In the genomic region with DNA sequence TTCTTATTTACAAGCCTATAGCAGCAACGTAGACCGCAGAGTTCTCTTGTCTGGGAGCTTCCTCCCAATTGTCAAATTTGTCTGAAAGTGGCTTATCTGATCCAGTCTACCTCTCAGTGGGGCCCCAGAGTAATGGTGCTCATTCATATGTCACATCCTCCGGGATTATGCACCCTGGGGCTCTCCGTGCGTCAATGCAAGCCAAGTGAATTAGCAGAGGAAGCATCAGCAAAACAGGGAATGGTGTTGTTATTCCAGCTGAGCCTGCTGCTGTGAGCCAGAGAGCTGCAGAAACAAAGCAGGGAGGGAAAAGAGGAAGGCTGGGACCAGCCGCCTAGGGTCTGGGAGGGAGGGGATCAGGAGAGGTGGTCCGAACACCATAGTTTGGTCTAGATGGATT, we compare ENCODE assay signal across 29 cellular contexts.
DNase-seq lines count a peak whose midpoint lies in the region; ATAC-seq and TF ChIP-seq lines count a peak whose summit lies in the region.
"Had no signal": no experiment of that assay in that cellular context is flagged by ENCODE, and none has a peak within 500 bp of the region (broad histone marks: within the 10 kb centered on the region; RNA-seq: fewer than 3 reads in every experiment).

No MANE protein-coding gene starts in this region.

- WGBS in endodermal cell (ENCODE audit: insufficient coverage in 1 of 2, insufficient read length in 1 of 2), 2 experiments: 44 to 61% methylated on average over 6 to 7 of the region's 7 CpGs
- WGBS in esophagus squamous epithelium, 2 donors: 51 to 65% methylated on average over 7 of the region's 7 CpGs
- 48 to 54% methylated on average over 7 of the region's 7 CpGs for WGBS in heart right ventricle, 2 donors

- TF ChIP-seq CTCF in endodermal cell (conservative IDR thresholded peaks at IDR 0.05) (no peak), nephron progenitor cell (IDR thresholded peaks at IDR 0.05) (no peak), esophagus squamous epithelium (IDR thresholded peaks at IDR 0.05) (no peak), heart right ventricle (IDR thresholded peaks at IDR 0.05) (no peak)

- H3K4me3 Mint-ChIP-seq in endodermal cell (no peak overlapping the region), nephron progenitor cell (no peak overlapping the region)
- H3K4me3 Mint-ChIP-seq: activated naive CD4-positive, alpha-beta T cell treated with anti-CD3 and anti-CD28 coated beads, Interleukin-2, amount 50 U/mL, for 24 hours; HFFc6; stimulated activated effector memory CD8-positive, alpha-beta T cell treated with anti-CD3 and anti-CD28 coated beads, Interleukin-12 subunit alpha, Interleukin-12 subunit beta, amount 100 ng/mL, for 72 hours had no signal

- no peak overlapping the region for H3K27ac Mint-ChIP-seq in endodermal cell
- H3K27ac Mint-ChIP-seq in nephron progenitor cell: peak overlapping the region; percentile 56
- H3K27ac Mint-ChIP-seq: activated naive CD4-positive, alpha-beta T cell treated with anti-CD3 and anti-CD28 coated beads, Interleukin-2, amount 50 U/mL, for 24 hours; activated T-helper 2 cell treated with anti-CD3 and anti-CD28 coated beads, Interferon-gamma antibody, Interleukin-2, Interleukin-4, amounts not matched to agents 10 μg/mL and 5 μg/mL and 100 μg/mL, durations not matched to agents 14 hours and 24 hours and 36 hours; HFFc6; stimulated activated effector memory CD8-positive, alpha-beta T cell treated with anti-CD3 and anti-CD28 coated beads, Interleukin-12 subunit alpha, Interleukin-12 subunit beta, amount 100 ng/mL, for 72 hours had no signal

- DNase-seq in ELF-1 (ENCODE audit: low read depth, low spot score): peak; percentile 47
- DNase-seq in NCI-H460 (ENCODE audit: extremely low read depth, low read depth): peak; percentile 81
- peak; percentile 60 for DNase-seq in endodermal cell
- DNase-seq in nephron progenitor cell: no peak
- DNase-seq in esophagus squamous epithelium (lab: John Stamatoyannopoulos, UW): no peak
- DNase-seq in heart right ventricle: no peak
- DNase-seq in activated CD4-positive, CD25-positive, alpha-beta regulatory T cell treated with anti-CD3 and anti-CD28 coated beads, Interleukin-2, amount 50 U/mL, for 72 hours: no peak
- no peak for DNase-seq in OCI-M2 (lab: John Stamatoyannopoulos, UW; ENCODE audit: unreplicated experiment)
- DNase-seq: activated CD4-positive, alpha-beta T cell treated with anti-CD3 and anti-CD28 coated beads, Interleukin-2, amount 50 U/mL, for 48 hours; cortex of kidney; DMS53; effector memory CD8-positive, alpha-beta T cell; HFFc6; hippocampal formation; left ventricle myocardium superior; NCI-H1694 treated with DMSO at 0.1 percent for 48 hours; NCI-H2171 treated with DMSO at 0.1 percent for 48 hours; NCI-H524 treated with DMSO at 0.1 percent for 48 hours; stimulated activated CD4-positive, alpha-beta T cell treated with anti-CD3 and anti-CD28 coated beads, Interleukin-12 subunit alpha, Interleukin-12 subunit beta, amount 100 ng/mL, for 4 hours; stimulated activated CD4-positive, alpha-beta T cell treated with anti-CD3 and anti-CD28 coated beads, Interleukin-4, amount 100 ng/mL, for 24 hours; upper lobe of right lung had no signal

- no peaks in the 10 kb centered on the region for H3K36me3 Mint-ChIP-seq in endodermal cell (ENCODE audit: low read depth)
- H3K36me3 Mint-ChIP-seq in nephron progenitor cell (ENCODE audit: low read depth): no peaks in the 10 kb centered on the region
- H3K36me3 Mint-ChIP-seq: activated naive CD4-positive, alpha-beta T cell treated with anti-CD3 and anti-CD28 coated beads, Interleukin-2, amount 50 U/mL, for 24 hours; stimulated activated effector memory CD8-positive, alpha-beta T cell treated with anti-CD3 and anti-CD28 coated beads, Interleukin-12 subunit alpha, Interleukin-12 subunit beta, amount 100 ng/mL, for 72 hours had no signal

- H3K4me1 Mint-ChIP-seq in endodermal cell (peaks cover 19% of the 10 kb centered on the region), nephron progenitor cell (peaks cover 16% of the 10 kb centered on the region)

- peak overlapping the region; percentile 29 for H3K27ac ChIP-seq in endodermal cell (ENCODE audit: low read depth, low read length)
- H3K27ac ChIP-seq in esophagus squamous epithelium: no peak overlapping the region
- no peak overlapping the region for H3K27ac ChIP-seq in heart right ventricle
- H3K27ac ChIP-seq: gastroesophageal sphincter, HL-60, parathyroid adenoma, right atrium auricular region, upper lobe of right lung had no signal

- no peaks in the 10 kb centered on the region for H3K9me3 ChIP-seq in endodermal cell (ENCODE audit: control insufficient read depth, low read length)
- H3K9me3 ChIP-seq in esophagus squamous epithelium: no peaks in the 10 kb centered on the region
- no peaks in the 10 kb centered on the region for H3K9me3 ChIP-seq in heart right ventricle
- H3K9me3 ChIP-seq: gastroesophageal sphincter, right atrium auricular region, upper lobe of right lung had no signal

- no peak for ATAC-seq in heart right ventricle
- ATAC-seq: esophagus mucosa; gastroesophageal sphincter; left ventricle myocardium superior; stimulated activated effector memory CD8-positive, alpha-beta T cell treated with anti-CD3 and anti-CD28 coated beads, Interleukin-12 subunit alpha, Interleukin-12 subunit beta, amount 100 ng/mL, for 72 hours; upper lobe of right lung had no signal

- H3K27me3 ChIP-seq in endodermal cell (ENCODE audit: control insufficient read depth, insufficient read depth, low read length, poor library complexity, severe bottlenecking): no peaks in the 10 kb centered on the region
- H3K27me3 ChIP-seq in esophagus squamous epithelium: peaks cover 0 to 3% (median 0%) of the 10 kb centered on the region in 4 donors
- H3K27me3 ChIP-seq in heart right ventricle: peaks cover 0 to 16% (median 0%) of the 10 kb centered on the region in 7 donors
- H3K27me3 ChIP-seq: right atrium auricular region, upper lobe of right lung had no signal

- H3K9ac ChIP-seq in endodermal cell (ENCODE audit: extremely low read depth, low read length, poor library complexity, severe bottlenecking): no peak overlapping the region
- H3K9ac ChIP-seq: parathyroid adenoma had no signal

- H3K4me1 ChIP-seq in endodermal cell (ENCODE audit: control insufficient read depth, insufficient read depth, low read length) (peaks cover 7% of the 10 kb centered on the region), esophagus squamous epithelium (peaks cover 0 to 4% (median 1%) of the 10 kb centered on the region in 3 donors), heart right ventricle (peaks cover 0 to 9% (median 0%) of the 10 kb centered on the region in 9 donors)
- H3K4me1 ChIP-seq: parathyroid adenoma, right atrium auricular region had no signal

- TF ChIP-seq POLR2A in esophagus squamous epithelium (IDR thresholded peaks at IDR 0.05): no peak

- H3K9me3 Mint-ChIP-seq in endodermal cell: no peaks in the 10 kb centered on the region
- H3K9me3 Mint-ChIP-seq in nephron progenitor cell: no peaks in the 10 kb centered on the region
- H3K9me3 Mint-ChIP-seq: activated naive CD4-positive, alpha-beta T cell treated with anti-CD3 and anti-CD28 coated beads, Interleukin-2, amount 50 U/mL, for 24 hours; activated T-helper 2 cell treated with anti-CD3 and anti-CD28 coated beads, Interferon-gamma antibody, Interleukin-2, Interleukin-4, amounts not matched to agents 10 μg/mL and 5 μg/mL and 100 μg/mL, durations not matched to agents 14 hours and 24 hours and 36 hours; effector memory CD8-positive, alpha-beta T cell; HFFc6; stimulated activated effector memory CD8-positive, alpha-beta T cell treated with anti-CD3 and anti-CD28 coated beads, Interleukin-12 subunit alpha, Interleukin-12 subunit beta, amount 100 ng/mL, for 72 hours had no signal

- intact Hi-C loops in esophagus squamous epithelium (cut with DNase I) (loop anchor here (10.0 kb wide), 1 partner anchor 1135 kb away; no protein-coding TSS in a partner anchor), heart right ventricle (cut with DNase I) (loop anchor here in 4 of 10 donors (10.0 kb wide), 3 partner anchors 835 to 1135 kb away; a partner anchor contains a TSS)

- H3K36me3 ChIP-seq in endodermal cell (ENCODE audit: control insufficient read depth, insufficient read depth, low read length) (no peaks in the 10 kb centered on the region), esophagus squamous epithelium (no peaks in the 10 kb centered on the region), heart right ventricle (no peaks in the 10 kb centered on the region)
- H3K36me3 ChIP-seq: gastroesophageal sphincter, right atrium auricular region, upper lobe of right lung had no signal

- no peaks in the 10 kb centered on the region for H3K27me3 Mint-ChIP-seq in endodermal cell (ENCODE audit: insufficient read depth)
- peaks cover 3% of the 10 kb centered on the region for H3K27me3 Mint-ChIP-seq in nephron progenitor cell (ENCODE audit: low read depth, poor library complexity)
- H3K27me3 Mint-ChIP-seq: activated naive CD4-positive, alpha-beta T cell treated with anti-CD3 and anti-CD28 coated beads, Interleukin-2, amount 50 U/mL, for 24 hours had no signal

- H3K4me3 ChIP-seq in endodermal cell (ENCODE audit: low read length) (no peak overlapping the region), esophagus squamous epithelium (no peak overlapping the region), heart right ventricle (no peak overlapping the region)
- H3K4me3 ChIP-seq: gastroesophageal sphincter, right atrium auricular region, upper lobe of right lung had no signal

Comparison
In these comparisons a context has a peak if more than half of its experiments do, and no peak if none do; other contexts are left out.
1. DNase-seq: peak in ELF-1 (single experiment), NCI-H460 (single experiment) and endodermal cell (single experiment); none in nephron progenitor cell (single experiment), esophagus squamous epithelium (single experiment), heart right ventricle (0 of 2), activated CD4-positive, CD25-positive, alpha-beta regulatory T cell treated with anti-CD3 and anti-CD28 coated beads, Interleukin-2, amount 50 U/mL, for 72 hours (single experiment) and OCI-M2 (single experiment).